8 cellular contexts compared by ENCODE assay signal in genomic region chr13:113448885-113449692, GRCh38. TPM values are rescaled to one million over a fixed set of nuclear protein-coding genes. Genes with fewer than 3 reads are reported as not detected.
DNase-seq lines count a peak whose midpoint lies in the region; ATAC-seq and TF ChIP-seq lines count a peak whose summit lies in the region.

No MANE protein-coding gene starts in this region.

- H3K36me3 Mint-ChIP-seq in CD8-positive, alpha-beta T cell, result peaks cover 6% of the 10 kb centered on the region
- H3K36me3 Mint-ChIP-seq in activated CD4-positive, alpha-beta memory T cell treated with anti-CD3 and anti-CD28 coated beads for 36 hours, result peaks cover 5% of the 10 kb centered on the region

- H3K27ac Mint-ChIP-seq in CD8-positive, alpha-beta T cell, result no peak overlapping the region
- H3K27ac Mint-ChIP-seq in activated CD4-positive, alpha-beta memory T cell treated with anti-CD3 and anti-CD28 coated beads for 36 hours, result peak overlapping the region; percentile 66

- peak overlapping the region; percentile 8 for H3K4me3 Mint-ChIP-seq in CD8-positive, alpha-beta T cell
- peak overlapping the region; percentile 68 for H3K4me3 Mint-ChIP-seq in activated CD4-positive, alpha-beta memory T cell treated with anti-CD3 and anti-CD28 coated beads for 36 hours

- H3K4me3 ChIP-seq in CD8-positive, alpha-beta T cell (ENCODE audit: low read depth, low read length), result no peak overlapping the region
- H3K4me3 ChIP-seq in fibroblast of the aortic adventitia (ENCODE audit: low read depth, low read length), result peak overlapping the region; percentile 66
- H3K4me3 ChIP-seq in brain microvascular endothelial cell (ENCODE audit: low read depth, low read length), result no peak overlapping the region

- CTCF ChIA-PET in CD8-positive, alpha-beta T cell (lab: Charles Lee), result interaction anchor here (0.7 kb wide), 1 partner anchor 121 kb away, joined by 4 read pairs; no protein-coding TSS in a partner anchor
- CTCF ChIA-PET in activated CD4-positive, alpha-beta memory T cell treated with anti-CD3 and anti-CD28 coated beads for 36 hours (lab: Charles Lee), result no interaction called here

- no peaks in the 10 kb centered on the region for H3K4me1 ChIP-seq in CD8-positive, alpha-beta T cell (ENCODE audit: insufficient read depth, low read length)

- peak; percentile 9 to 70 (median 47) for DNase-seq in CD8-positive, alpha-beta T cell
- peak; percentile 90 to 95 for DNase-seq in NCI-H524 (lab: John Stamatoyannopoulos, UW)
- DNase-seq in activated CD4-positive, alpha-beta memory T cell treated with anti-CD3 and anti-CD28 coated beads for 36 hours, result peak; percentile 82
- peak; percentile 79 for DNase-seq in fibroblast of the aortic adventitia (ENCODE audit: low read depth)
- DNase-seq in stimulated activated CD8-positive, alpha-beta memory T cell treated with anti-CD3 and anti-CD28 coated beads, Interleukin-4, amount 100 ng/mL, for 48 hours, result peak; percentile 30
- no peak for DNase-seq in brain microvascular endothelial cell

- intact Hi-C loops in CD8-positive, alpha-beta T cell (cut with DNase I, micrococcal nuclease), result no loop called here
- intact Hi-C loops in activated CD4-positive, alpha-beta memory T cell treated with anti-CD3 and anti-CD28 coated beads for 36 hours (cut with micrococcal nuclease), result no loop called here

- H3K9me3 ChIP-seq in CD8-positive, alpha-beta T cell (ENCODE audit: low read length), result no peaks in the 10 kb centered on the region

- peaks cover 3% of the 10 kb centered on the region for H3K4me1 Mint-ChIP-seq in CD8-positive, alpha-beta T cell (ENCODE audit: low read depth)
- no peaks in the 10 kb centered on the region for H3K4me1 Mint-ChIP-seq in activated CD4-positive, alpha-beta memory T cell treated with anti-CD3 and anti-CD28 coated beads for 36 hours (ENCODE audit: low read depth)

- H3K36me3 ChIP-seq in CD8-positive, alpha-beta T cell (ENCODE audit: insufficient read depth, low read length), result no peaks in the 10 kb centered on the region
- peaks cover 4% of the 10 kb centered on the region for H3K36me3 ChIP-seq in brain microvascular endothelial cell (replicated peaks)

- no peaks in the 10 kb centered on the region for H3K9me3 Mint-ChIP-seq in CD8-positive, alpha-beta T cell
- H3K9me3 Mint-ChIP-seq in activated CD4-positive, alpha-beta memory T cell treated with anti-CD3 and anti-CD28 coated beads for 36 hours, result no peaks in the 10 kb centered on the region

- no peak for TF ChIP-seq CTCF in CD8-positive, alpha-beta T cell (IDR thresholded peaks at IDR 0.05)
- no peak for TF ChIP-seq CTCF in fibroblast of the aortic adventitia (IDR thresholded peaks at IDR 0.05; ENCODE audit: insufficient read depth, low read length)
- no peak for TF ChIP-seq CTCF in brain microvascular endothelial cell (IDR thresholded peaks at IDR 0.05; ENCODE audit: low read depth, low read length, missing control alignments)

- POLR2A ChIA-PET in CD8-positive, alpha-beta T cell (lab: Charles Lee), result no interaction called here
- POLR2A ChIA-PET in activated CD4-positive, alpha-beta memory T cell treated with anti-CD3 and anti-CD28 coated beads for 36 hours (lab: Charles Lee), result no interaction called here

- peaks cover 3% of the 10 kb centered on the region for H3K27me3 Mint-ChIP-seq in CD8-positive, alpha-beta T cell (ENCODE audit: low read depth)
- H3K27me3 Mint-ChIP-seq in activated CD4-positive, alpha-beta memory T cell treated with anti-CD3 and anti-CD28 coated beads for 36 hours, result no peaks in the 10 kb centered on the region

- no peaks in the 10 kb centered on the region for H3K27me3 ChIP-seq in CD8-positive, alpha-beta T cell (ENCODE audit: insufficient read depth, low read length)
- H3K27me3 ChIP-seq in brain microvascular endothelial cell (replicated peaks), result no peaks in the 10 kb centered on the region

- no peak overlapping the region for H3K27ac ChIP-seq in CD8-positive, alpha-beta T cell (ENCODE audit: low read depth, low read length)
- H3K27ac ChIP-seq in brain microvascular endothelial cell, result no peak overlapping the region

- in situ Hi-C loops in brain microvascular endothelial cell (cut with HindIII; ENCODE audit: low pct_ligation_motif_present, low sequenced_read_pairs), result no loop called here

- ATAC-seq in CD8-positive, alpha-beta T cell, result peak; percentile 83
- peak; percentile 47 for ATAC-seq in HG02870 (IDR thresholded peaks at IDR 0.05; ENCODE audit: unreplicated experiment)
- no peak for ATAC-seq in HG02623 (IDR thresholded peaks at IDR 0.05; ENCODE audit: unreplicated experiment)

RNA-seq across cellular contexts. Expression of gene ADPRHL1, which starts 4.2 kb away (rescaled TPM):
- under 1 TPM; 0.27 to 0.28 TPM for total RNA-seq in CD8-positive, alpha-beta T cell
- total RNA-seq in activated CD4-positive, alpha-beta memory T cell treated with anti-CD3 and anti-CD28 coated beads for 36 hours, result under 1 TPM; 0.50 to 0.56 TPM
- 2.4 and 2.8 TPM in 2 replicates for total RNA-seq in fibroblast of the aortic adventitia (ENCODE audit: low replicate concordance)

RNA-seq across cellular contexts. Expression of gene DCUN1D2, which starts 41.4 kb away (rescaled TPM):
- 10 to 100 TPM; 10.4 to 13.9 TPM for total RNA-seq in CD8-positive, alpha-beta T cell
- total RNA-seq in activated CD4-positive, alpha-beta memory T cell treated with anti-CD3 and anti-CD28 coated beads for 36 hours, result 10 to 100 TPM; 14.4 to 15.8 TPM
- 8.3 and 9.8 TPM in 2 replicates for total RNA-seq in fibroblast of the aortic adventitia (ENCODE audit: low replicate concordance)
